ENCODE assay signal across 27 cellular contexts in the genomic region with DNA sequence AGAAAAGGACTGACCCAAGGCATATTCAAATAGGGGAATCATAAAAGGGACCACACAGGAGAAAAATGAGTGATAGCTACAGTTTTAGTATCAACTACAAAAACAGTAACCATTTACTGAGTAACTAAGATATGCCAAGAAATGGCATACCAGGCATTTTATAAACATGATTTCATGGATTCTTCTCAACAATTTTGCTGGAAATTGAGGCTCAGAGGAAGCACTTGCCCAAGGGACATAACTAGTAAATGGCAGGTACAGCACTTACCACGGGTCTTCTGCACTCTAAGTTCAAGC.
DNase-seq lines count a peak whose midpoint lies in the region; ATAC-seq and TF ChIP-seq lines count a peak whose summit lies in the region.
"Had no signal": no experiment of that assay in that cellular context is flagged by ENCODE, and none has a peak within 500 bp of the region (broad histone marks: within the 10 kb centered on the region; RNA-seq: fewer than 3 reads in every experiment).

No MANE protein-coding gene starts in this region.

- in situ Hi-C loops in astrocyte of the spinal cord (cut with HindIII; ENCODE audit: low sequenced_read_pairs) = no loop called here

- TF ChIP-seq CTCF in AG04449 (IDR thresholded peaks at IDR 0.05; ENCODE audit: insufficient read depth, low read length, missing control alignments) (no peak), astrocyte of the spinal cord (IDR thresholded peaks at IDR 0.05; ENCODE audit: low read depth, low read length) (no peak)

- POLR2A ChIA-PET in AG04449 (lab: Yijun Ruan, JAX) (interaction anchor here (0.7 kb wide), 1 partner anchor 310 kb away, joined by 3 read pairs; no protein-coding TSS in a partner anchor), HEK293T (lab: Yijun Ruan, JAX) (interaction anchor here (1.0 kb wide), 1 partner anchor 46 kb away, joined by 3 read pairs; no protein-coding TSS in a partner anchor)

- CTCF ChIA-PET in AG04449 (lab: Yijun Ruan, JAX) = interaction anchor here (0.9 kb wide), 2 partner anchors 13 to 16 kb away, joined by 3 to 5 read pairs; no protein-coding TSS in a partner anchor
- CTCF ChIA-PET in HEK293T (lab: Yijun Ruan, JAX) = interaction anchor here (0.7 to 1.2 kb wide), 2 partner anchors 17 to 189 kb away, joined by 3 to 4 read pairs; no protein-coding TSS in a partner anchor

- H3K4me3 ChIP-seq in AG04449 (ENCODE audit: low read depth, low read length) (no peak overlapping the region), astrocyte of the spinal cord (ENCODE audit: low read depth, low read length) (no peak overlapping the region)
- H3K4me3 ChIP-seq: A549, adrenal gland, dorsolateral prefrontal cortex, right atrium auricular region, transverse colon had no signal

- ATAC-seq in HG02938 (IDR thresholded peaks at IDR 0.05; ENCODE audit: unreplicated experiment) = no peak
- ATAC-seq: A549; activated CD8-positive, alpha-beta T cell treated with anti-CD3 and anti-CD28 coated beads, Interleukin-2, amount 10 ng/mL, durations not matched to agents 7 days and 5 days; foreskin keratinocyte; stimulated activated naive CD8-positive, alpha-beta T cell treated with anti-CD3 and anti-CD28 coated beads, Interleukin-15, amount 100 ng/mL, for 72 hours had no signal

- DNase-seq in AG04449 (ENCODE audit: low read depth, low spot score) (peak; percentile 31), HEK293T (ENCODE audit: extremely low spot score) (no peak), astrocyte of the spinal cord (ENCODE audit: low read depth, low spot score) (peak; percentile 22), kidney glomerular epithelial cell (lab: John Stamatoyannopoulos, UW) (peak; percentile 73), NCI-H2081 treated with DMSO at 0.1 percent for 48 hours (lab: John Stamatoyannopoulos, UW) (no peak), hypothalamus (lab: John Stamatoyannopoulos, UW) (no peak), NCI-H187 (lab: John Stamatoyannopoulos, UW) (no peak)
- DNase-seq: activated CD4-positive, CD25-positive, alpha-beta regulatory T cell treated with anti-CD3 and anti-CD28 coated beads, Interleukin-2, amount 50 U/mL, for 72 hours; activated CD8-positive, alpha-beta T cell treated with anti-CD3 and anti-CD28 coated beads, Interleukin-2, amount 10 ng/mL, durations not matched to agents 7 days and 5 days; activated gamma-delta T cell treated with Interleukin-2 at 50 U/mL for 16 hours; adrenal gland; dorsolateral prefrontal cortex; foreskin keratinocyte; H9; islet precursor cell; Karpas-422; NCI-H187 treated with DMSO at 0.1 percent for 48 hours; NCI-H345; nucleus accumbens; OCI-M1; Right ventricle myocardium superior; stimulated activated CD4-positive, alpha-beta T cell treated with anti-CD3 and anti-CD28 coated beads, Interleukin-12 subunit alpha, Interleukin-12 subunit beta, amount 100 ng/mL, for 4 hours; stimulated activated naive CD8-positive, alpha-beta T cell treated with anti-CD3 and anti-CD28 coated beads, Interleukin-15, amount 100 ng/mL, for 72 hours; transverse colon had no signal

TF ChIP-seq in HEK293T, 16 proteins besides CTCF, POLR2A, EP300 and RAD21:
- TF ChIP-seq L3MBTL2 (conservative IDR thresholded peaks at IDR 0.05) = no peak
- TF ChIP-seq, protein P1, sequence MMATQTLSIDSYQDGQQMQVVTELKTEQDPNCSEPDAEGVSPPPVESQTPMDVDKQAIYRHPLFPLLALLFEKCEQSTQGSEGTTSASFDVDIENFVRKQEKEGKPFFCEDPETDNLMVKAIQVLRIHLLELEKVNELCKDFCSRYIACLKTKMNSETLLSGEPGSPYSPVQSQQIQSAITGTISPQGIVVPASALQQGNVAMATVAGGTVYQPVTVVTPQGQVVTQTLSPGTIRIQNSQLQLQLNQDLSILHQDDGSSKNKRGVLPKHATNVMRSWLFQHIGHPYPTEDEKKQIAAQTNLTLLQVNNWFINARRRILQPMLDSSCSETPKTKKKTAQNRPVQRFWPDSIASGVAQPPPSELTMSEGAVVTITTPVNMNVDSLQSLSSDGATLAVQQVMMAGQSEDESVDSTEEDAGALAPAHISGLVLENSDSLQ (IDR thresholded peaks at IDR 0.05) = peak; percentile 58; the same call in 1 of the 2 replicates

Comparison
In these comparisons a context has a peak if more than half of its experiments do, and no peak if none do; other contexts are left out.
1. DNase-seq: peak in AG04449 (single experiment), astrocyte of the spinal cord (single experiment) and kidney glomerular epithelial cell (single experiment); none in HEK293T (single experiment), NCI-H2081 treated with DMSO at 0.1 percent for 48 hours (single experiment), hypothalamus (0 of 51) and NCI-H187 (0 of 2).